Comparison of ENCODE assay signal across 8 cellular contexts in the genomic region with DNA sequence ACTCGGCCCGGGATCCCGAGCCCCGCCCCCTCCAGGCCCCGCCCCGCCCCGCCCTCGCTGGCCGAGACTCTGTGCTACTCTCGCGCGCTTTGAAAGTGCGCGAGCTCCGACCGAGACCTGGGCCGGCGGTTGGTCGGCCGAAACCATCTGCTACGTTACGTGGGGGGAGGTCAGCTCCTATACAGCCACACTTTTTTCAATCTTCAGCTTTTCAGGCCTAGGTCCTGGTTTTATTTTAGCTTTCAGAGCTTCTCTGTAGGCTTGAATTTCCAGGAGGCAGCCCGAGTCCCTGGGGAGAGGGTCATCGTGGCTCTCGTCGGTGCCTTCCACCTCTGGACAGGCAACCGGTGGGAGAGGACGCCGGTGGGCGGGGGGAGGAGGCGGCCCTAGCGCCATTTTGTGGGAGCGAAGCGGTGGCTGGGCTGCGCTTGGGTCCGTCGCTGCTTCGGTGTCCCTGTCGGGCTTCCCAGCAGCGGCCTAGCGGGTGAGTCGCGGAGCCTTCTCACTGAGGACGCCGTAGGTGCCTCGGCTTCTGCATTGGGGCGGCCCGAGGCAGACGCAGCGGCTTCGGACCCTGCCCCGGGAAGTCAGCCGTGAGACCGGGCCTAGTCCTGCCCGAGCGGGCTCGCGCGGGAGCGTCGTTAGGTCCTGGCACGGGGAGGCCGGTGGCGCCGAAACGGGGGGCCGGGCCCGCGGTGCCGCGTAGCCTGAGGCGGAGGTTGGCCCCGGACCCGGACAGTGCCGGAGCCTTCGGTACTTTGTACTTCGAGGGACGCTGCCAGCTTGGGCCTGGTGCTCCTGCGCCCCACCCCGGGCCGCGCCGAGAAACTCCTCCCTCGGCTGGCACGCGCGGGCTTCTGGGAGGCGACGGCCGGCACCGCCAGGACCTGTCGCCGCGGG. TPM values are rescaled to one million over a fixed set of nuclear protein-coding genes. Genes with fewer than 3 reads are reported as not detected.
A peak's percentile ranks its signal among the peaks of the same experiment; 100 is the strongest.
DNase-seq lines count a peak whose midpoint lies in the region; ATAC-seq, FAIRE-seq and TF ChIP-seq lines count a peak whose summit lies in the region.

A gene (plus strand): TSS at position 395 of the 900 bp plus-strand sequence. CDS start 1,074 bp downstream, outside the sequence.

- H3K9ac ChIP-seq in endocrine pancreas (ENCODE audit: control insufficient read depth, insufficient read depth, low read length), result peak within 1 kb of the TSS; percentile 98

- DNase-seq in Caco-2, result peak; percentile 85 to 92
- DNase-seq in HTR-8/SVneo (ENCODE audit: insufficient read length, low spot score), result peak; percentile 93
- peak; percentile 81 for DNase-seq in NOMO-1 treated with DMSO at 0.1 percent for 48 hours (lab: John Stamatoyannopoulos, UW; ENCODE audit: unreplicated experiment)
- DNase-seq in activated CD8-positive, alpha-beta memory T cell treated with anti-CD3 and anti-CD28 coated beads, Interleukin-2, amount 10 ng/mL, durations not matched to agents 7 days and 5 days, result peak; percentile 93
- peak; percentile 96 for DNase-seq in mesenteric fat pad (ENCODE audit: low spot score)
- peak; percentile 79 for DNase-seq in stimulated activated CD8-positive, alpha-beta memory T cell treated with anti-CD3 and anti-CD28 coated beads, Interleukin-15, amount 100 ng/mL, for 1 hour (ENCODE audit: low read depth)

- peaks cover 6% of the 10 kb centered on the region for H3K4me1 Mint-ChIP-seq in Caco-2 (ENCODE audit: low read depth, unreplicated experiment)
- peaks cover 28% of the 10 kb centered on the region for H3K4me1 Mint-ChIP-seq in activated CD8-positive, alpha-beta memory T cell treated with anti-CD3 and anti-CD28 coated beads, Interleukin-2, amount 10 ng/mL, durations not matched to agents 7 days and 5 days

- no peak for TF ChIP-seq CTCF in Caco-2 (IDR thresholded peaks at IDR 0.05; ENCODE audit: insufficient read depth in 1 of 2, low read depth in 1 of 2, low read length in 1 of 2, severe bottlenecking in 1 of 2, unreplicated experiment in 1 of 2)

- H3K27me3 Mint-ChIP-seq in Caco-2 (ENCODE audit: insufficient read depth, unreplicated experiment), result no peaks in the 10 kb centered on the region
- H3K27me3 Mint-ChIP-seq in activated CD8-positive, alpha-beta memory T cell treated with anti-CD3 and anti-CD28 coated beads, Interleukin-2, amount 10 ng/mL, durations not matched to agents 7 days and 5 days, result no peaks in the 10 kb centered on the region

- H3K36me3 Mint-ChIP-seq in Caco-2 (ENCODE audit: insufficient read depth, unreplicated experiment), result peaks cover 53% of the 10 kb centered on the region
- peaks cover 29% of the 10 kb centered on the region for H3K36me3 Mint-ChIP-seq in activated CD8-positive, alpha-beta memory T cell treated with anti-CD3 and anti-CD28 coated beads, Interleukin-2, amount 10 ng/mL, durations not matched to agents 7 days and 5 days

- H3K27ac Mint-ChIP-seq in Caco-2 (ENCODE audit: unreplicated experiment), result peak within 1 kb of the TSS; percentile 99
- peak within 1 kb of the TSS; percentile 98 for H3K27ac Mint-ChIP-seq in activated CD8-positive, alpha-beta memory T cell treated with anti-CD3 and anti-CD28 coated beads, Interleukin-2, amount 10 ng/mL, durations not matched to agents 7 days and 5 days

- peak; percentile 87 for ATAC-seq in GM21381 (IDR thresholded peaks at IDR 0.05; ENCODE audit: unreplicated experiment)
- peak; percentile 89 for ATAC-seq in activated CD8-positive, alpha-beta memory T cell treated with anti-CD3 and anti-CD28 coated beads, Interleukin-2, amount 10 ng/mL, durations not matched to agents 7 days and 5 days

- H3K27me3 ChIP-seq in Caco-2 (replicated peaks; ENCODE audit: control insufficient read depth, insufficient read depth, low read length) (no peaks in the 10 kb centered on the region), endocrine pancreas (ENCODE audit: control insufficient read depth, insufficient read depth, low read length) (no peaks in the 10 kb centered on the region)

- BruUV-seq in Caco-2 (replicated peaks; lab: Mats Ljungman, UMichigan), result no TSS peak

- POLR2A ChIA-PET in Caco-2 (lab: Charles Lee), result interaction anchor here (0.6 to 1.2 kb wide), 5 partner anchors 33 to 309 kb away, joined by 3 to 4 read pairs (median 3); a partner anchor contains a TSS

- no peaks in the 10 kb centered on the region for H3K9me3 Mint-ChIP-seq in Caco-2 (ENCODE audit: unreplicated experiment)
- no peaks in the 10 kb centered on the region for H3K9me3 Mint-ChIP-seq in activated CD8-positive, alpha-beta memory T cell treated with anti-CD3 and anti-CD28 coated beads, Interleukin-2, amount 10 ng/mL, durations not matched to agents 7 days and 5 days (ENCODE audit: low read depth)

- no peaks in the 10 kb centered on the region for H3K9me3 ChIP-seq in Caco-2
- H3K9me3 ChIP-seq in endocrine pancreas (ENCODE audit: control insufficient read depth, low read length), result no peaks in the 10 kb centered on the region

- CTCF ChIA-PET in Caco-2 (lab: Charles Lee), result interaction anchor here (0.6 to 1.5 kb wide), 4 partner anchors 25 to 1000 kb away, joined by 3 read pairs; no protein-coding TSS in a partner anchor
- CTCF ChIA-PET in activated CD8-positive, alpha-beta memory T cell treated with anti-CD3 and anti-CD28 coated beads, Interleukin-2, amount 10 ng/mL, durations not matched to agents 7 days and 5 days (lab: Charles Lee), result interaction anchor here (0.8 to 1.9 kb wide), 2 partner anchors 26 to 265 kb away, joined by 3 to 15 read pairs; no protein-coding TSS in a partner anchor

- peak within 1 kb of the TSS; percentile 82 for H3K4me3 Mint-ChIP-seq in Caco-2 (ENCODE audit: unreplicated experiment)
- peak within 1 kb of the TSS; percentile 92 for H3K4me3 Mint-ChIP-seq in activated CD8-positive, alpha-beta memory T cell treated with anti-CD3 and anti-CD28 coated beads, Interleukin-2, amount 10 ng/mL, durations not matched to agents 7 days and 5 days

- intact Hi-C loops in Caco-2 (cut with micrococcal nuclease; ENCODE audit: unreplicated experiment), result no loop called here

- no peak for FAIRE-seq in HTR-8/SVneo (lab: Jason Lieb, UNC)

- H3K4me3 ChIP-seq in Caco-2 (ENCODE audit: low read depth, low read length) (peak within 1 kb of the TSS; percentile 98), endocrine pancreas (ENCODE audit: control insufficient read depth, insufficient read depth, low read length) (peak within 1 kb of the TSS; percentile 95)

- peaks cover 2% of the 10 kb centered on the region for H3K36me3 ChIP-seq in Caco-2 (ENCODE audit: control insufficient read depth, insufficient read depth, low read length)
- H3K36me3 ChIP-seq in endocrine pancreas (ENCODE audit: control insufficient read depth, insufficient read depth, low read length), result peaks cover 2% of the 10 kb centered on the region

- H3K4me1 ChIP-seq in Caco-2 (peaks cover 8% of the 10 kb centered on the region), endocrine pancreas (ENCODE audit: control insufficient read depth, insufficient read depth, low read length) (peaks cover 21% of the 10 kb centered on the region)

RNA-seq across cellular contexts. Expression of the gene that starts here (rescaled TPM):
- total RNA-seq in Caco-2 (2022) (177 and 181 TPM in 2 replicates), mesenteric fat pad (128 TPM)
- total RNA-seq in activated CD8-positive, alpha-beta memory T cell treated with anti-CD3 and anti-CD28 coated beads, Interleukin-2, amount 10 ng/mL, durations not matched to agents 7 days and 5 days, result 100 to 1,000 TPM; 175 to 184 TPM

Comparison
In these comparisons a context has a peak if more than half of its experiments do, and no peak if none do; other contexts are left out.
1. Peak in every context shown above with its lines: DNase-seq, ATAC-seq and H3K4me3 ChIP-seq.